ENCODE assay signal across 1 cellular context in genomic region chr2:162074937-162075688, GRCh38.
TF ChIP-seq lines count a peak whose summit lies in the region.

No MANE protein-coding gene starts in this region.

TF ChIP-seq in HepG2, 621 proteins besides CTCF, POLR2A, EP300 and RAD21 (continued from another document and continues in another):
- TF ChIP-seq GATAD1 (CRISPR knock-in tag; IDR thresholded peaks at IDR 0.05) (no peak), NFAT5 (CRISPR knock-in tag; IDR thresholded peaks at IDR 0.05) (no peak), THYN1 (CRISPR knock-in tag; IDR thresholded peaks at IDR 0.05; ENCODE audit: borderline replicate concordance, low read depth) (no peak), GLI4 (CRISPR knock-in tag; IDR thresholded peaks at IDR 0.05; ENCODE audit: borderline replicate concordance) (no peak), HMGA1 (CRISPR knock-in tag; conservative IDR thresholded peaks at IDR 0.05) (no peak), MIER3 (CRISPR knock-in tag; IDR thresholded peaks at IDR 0.05; ENCODE audit: borderline replicate concordance) (no peak), ZBTB26 (CRISPR knock-in tag; IDR thresholded peaks at IDR 0.05; ENCODE audit: borderline replicate concordance) (no peak), TBX2 (CRISPR knock-in tag; IDR thresholded peaks at IDR 0.05; ENCODE audit: borderline replicate concordance) (peak; percentile 36; the same call in 1 of the 2 replicates), ZNF530 (CRISPR knock-in tag; IDR thresholded peaks at IDR 0.05; ENCODE audit: low read depth) (no peak), ATF5 (CRISPR knock-in tag; IDR thresholded peaks at IDR 0.05; ENCODE audit: low read depth) (no peak), SRY (CRISPR knock-in tag; IDR thresholded peaks at IDR 0.05) (no peak), GATA4 (IDR thresholded peaks at IDR 0.05; ENCODE audit: borderline replicate concordance, low read depth) (peak; percentile 29; the same call in 1 of the 2 replicates), ZNF512B (CRISPR knock-in tag; IDR thresholded peaks at IDR 0.05; ENCODE audit: borderline replicate concordance) (peak; percentile 68; the same call in 1 of the 2 replicates), ZNF160 (CRISPR knock-in tag; IDR thresholded peaks at IDR 0.05) (no peak), RELA (CRISPR knock-in tag; IDR thresholded peaks at IDR 0.05) (no peak), GPBP1L1 (CRISPR knock-in tag; IDR thresholded peaks at IDR 0.05) (no peak), ZNF570 (CRISPR knock-in tag; IDR thresholded peaks at IDR 0.05; ENCODE audit: borderline replicate concordance) (no peak), ZNF264 (CRISPR knock-in tag; IDR thresholded peaks at IDR 0.05) (no peak), ZNF276 (CRISPR knock-in tag; IDR thresholded peaks at IDR 0.05; ENCODE audit: low read depth) (no peak), STAT5B (CRISPR knock-in tag; IDR thresholded peaks at IDR 0.05) (no peak), ZNF44 (CRISPR knock-in tag; IDR thresholded peaks at IDR 0.05) (no peak), NFE2L1 (CRISPR knock-in tag; IDR thresholded peaks at IDR 0.05; ENCODE audit: borderline replicate concordance) (no peak), ZNF674 (CRISPR knock-in tag; IDR thresholded peaks at IDR 0.05; ENCODE audit: low read depth) (no peak), ZNF407 (CRISPR knock-in tag; IDR thresholded peaks at IDR 0.05; ENCODE audit: not compliant biosample characterization) (no peak), CEBPB (IDR thresholded peaks at IDR 0.05; ENCODE audit: borderline replicate concordance, low read depth, low read length) (no peak), ERF (CRISPR knock-in tag; IDR thresholded peaks at IDR 0.05) (no peak), NR2F2 (IDR thresholded peaks at IDR 0.05; ENCODE audit: borderline replicate concordance, low read depth) (peak; percentile 74; the same call in 1 of the 2 replicates), ZNF83 (CRISPR knock-in tag; IDR thresholded peaks at IDR 0.05; ENCODE audit: borderline replicate concordance) (no peak), SSRP1 (CRISPR knock-in tag; IDR thresholded peaks at IDR 0.05) (0 out of 2 replicates have a peak, but pooled peaks have one; percentile 24), POLR2G (IDR thresholded peaks at IDR 0.05; ENCODE audit: low read depth, low read length) (no peak), ZNF430 (CRISPR knock-in tag; IDR thresholded peaks at IDR 0.05) (no peak), HNF4G (IDR thresholded peaks at IDR 0.05; ENCODE audit: borderline replicate concordance, low read depth, low read length) (no peak), HNF4G (CRISPR knock-in tag; IDR thresholded peaks at IDR 0.05; ENCODE audit: borderline replicate concordance, low read depth) (peak; percentile 48; the same call in 1 of the 2 replicates), ATF2 (CRISPR knock-in tag; IDR thresholded peaks at IDR 0.05) (no peak; the same call in 1 of the 2 replicates)
